ENCODE assay signal across 25 cellular contexts in the genomic region with DNA sequence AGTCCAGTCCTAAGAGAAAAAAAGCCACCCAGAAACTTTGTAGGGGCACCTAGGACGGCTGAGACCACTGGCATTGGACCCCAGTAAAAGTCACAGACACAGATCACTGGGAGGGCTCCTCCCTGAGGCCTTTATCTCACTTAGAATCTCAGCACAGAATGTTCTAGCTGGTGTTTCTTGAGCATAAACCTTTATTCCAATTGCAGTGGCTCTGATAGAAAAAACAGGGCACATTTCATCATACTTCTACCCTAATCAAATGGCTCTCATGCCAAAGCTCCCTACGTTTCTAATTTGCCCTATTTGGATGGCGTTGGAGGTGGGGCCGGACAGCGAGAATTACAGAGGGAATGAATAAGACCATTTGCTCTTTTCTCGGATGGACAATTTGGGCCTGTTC. TPM values are rescaled to one million over a fixed set of nuclear protein-coding genes. Genes with fewer than 3 reads are reported as not detected.
A peak's percentile ranks its signal among the peaks of the same experiment; 100 is the strongest.
DNase-seq lines count a peak whose midpoint lies in the region; ATAC-seq and TF ChIP-seq lines count a peak whose summit lies in the region.
"Had no signal": no experiment of that assay in that cellular context is flagged by ENCODE, and none has a peak within 500 bp of the region (broad histone marks: within the 10 kb centered on the region; RNA-seq: fewer than 3 reads in every experiment).

No MANE protein-coding gene starts in this region.

- intact Hi-C loops in gastrocnemius medialis (cut with DNase I; ENCODE audit: low total_unique reads): no loop called here

- H3K4me1 ChIP-seq in gastrocnemius medialis: peaks cover 0 to 5% of the 10 kb centered on the region in 2 donors
- no peaks in the 10 kb centered on the region for H3K4me1 ChIP-seq in urinary bladder (ENCODE audit: insufficient read depth)
- H3K4me1 ChIP-seq: foreskin keratinocyte had no signal

- no peak for TF ChIP-seq POLR2A in gastrocnemius medialis (IDR thresholded peaks at IDR 0.05)

- peak; percentile 35 for DNase-seq in fibroblast of villous mesenchyme (ENCODE audit: low read depth)
- no peak for DNase-seq in gastrocnemius medialis
- DNase-seq in medulla oblongata (ENCODE audit: extremely low spot score): no peak
- DNase-seq: activated CD4-positive, alpha-beta T cell treated with anti-CD3 and anti-CD28 coated beads, Interleukin-2, amount 10 ng/mL, durations not matched to agents 24 days and 14 days; activated naive CD8-positive, alpha-beta T cell treated with anti-CD3 and anti-CD28 coated beads, Interleukin-2, amount 10 ng/mL, durations not matched to agents 7 days and 5 days; CD4-positive, alpha-beta memory T cell; DMS153; foreskin keratinocyte; GDM1; KG1; midbrain; MV-4-11; NCI-H1694; NCI-H774; nephron progenitor cell; PC-3; stimulated activated CD4-positive, alpha-beta T cell treated with anti-CD3 and anti-CD28 coated beads, Interleukin-2, amount 100 ng/mL, for 48 hours; stimulated activated naive CD8-positive, alpha-beta T cell treated with anti-CD3 and anti-CD28 coated beads, Interleukin-15, amount 100 ng/mL, for 72 hours; T-helper 1 cell had no signal

- H3K36me3 ChIP-seq in gastrocnemius medialis (no peaks in the 10 kb centered on the region), urinary bladder (ENCODE audit: insufficient read depth) (no peaks in the 10 kb centered on the region)

- no peak for TF ChIP-seq CTCF in fibroblast of villous mesenchyme (IDR thresholded peaks at IDR 0.05; ENCODE audit: insufficient read depth, low read depth, low read length)
- no peak for TF ChIP-seq CTCF in gastrocnemius medialis (IDR thresholded peaks at IDR 0.05 in 4 of 5, conservative IDR thresholded peaks at IDR 0.05 in 1 of 5)

- no peaks in the 10 kb centered on the region for H3K9me3 ChIP-seq in gastrocnemius medialis

- in situ Hi-C loops in gastrocnemius medialis (cut with MboI; ENCODE audit: low sequenced_read_pairs in 4 of 4): loop anchor here in 1 of 4 donors (10.0 kb wide), 1 partner anchor 51 kb away; a partner anchor contains a TSS

- H3K27ac ChIP-seq in adipose tissue (ENCODE audit: low read depth, low read length): peak overlapping the region; percentile 66
- H3K27ac ChIP-seq in gastrocnemius medialis: peak overlapping the region; percentile 65 to 74 (median 70)
- H3K27ac ChIP-seq in urinary bladder (ENCODE audit: low read depth): peak overlapping the region; percentile 46
- H3K27ac ChIP-seq: foreskin keratinocyte had no signal

- peak; percentile 48 to 49 for ATAC-seq in gastrocnemius medialis
- ATAC-seq in GM18873 (IDR thresholded peaks at IDR 0.05; ENCODE audit: low FRiP score, unreplicated experiment): no peak
- no peak for ATAC-seq in GM19467 (IDR thresholded peaks at IDR 0.05; ENCODE audit: unreplicated experiment)
- ATAC-seq: foreskin keratinocyte; PC-3; stimulated activated naive CD8-positive, alpha-beta T cell treated with anti-CD3 and anti-CD28 coated beads, Interleukin-15, amount 100 ng/mL, for 72 hours had no signal

- H3K4me3 ChIP-seq in fibroblast of villous mesenchyme (ENCODE audit: low read depth, low read length) (no peak overlapping the region), gastrocnemius medialis (no peak overlapping the region), urinary bladder (ENCODE audit: low read depth, low read length) (no peak overlapping the region)
- H3K4me3 ChIP-seq: skin epidermis had no signal

- H3K27me3 ChIP-seq in gastrocnemius medialis: no peaks in the 10 kb centered on the region

- 71 to 79% (median 78%) methylated on average over 6 of the region's 6 CpGs for WGBS in adipose tissue, 3 donors
- 83% methylated on average over 6 of the region's 6 CpGs for WGBS in urinary bladder

RNA-seq across cellular contexts. Expression of a gene that starts 53.8 kb away (rescaled TPM):
- polyA plus RNA-seq in adipose tissue (10 to 100 TPM in 2 of 3 donors, under 1 TPM in 1; 0.66 to 14.7 (median 13.3) TPM), urinary bladder (8.0 TPM)
- total RNA-seq in fibroblast of villous mesenchyme (0.86 and 1.6 TPM in 2 replicates), gastrocnemius medialis (under 1 TPM in 1 of 4 donors, not detected in 3; 0.78 TPM), urinary bladder (5.8 TPM)
- total RNA-seq: activated CD4-positive, alpha-beta T cell treated with anti-CD3 and anti-CD28 coated beads, Interleukin-2, amount 10 ng/mL, durations not matched to agents 24 days and 14 days; activated naive CD8-positive, alpha-beta T cell treated with anti-CD3 and anti-CD28 coated beads, Interleukin-2, amount 10 ng/mL, durations not matched to agents 7 days and 5 days; CD4-positive, alpha-beta memory T cell; H1 had no signal
- polyA plus RNA-seq: CD4-positive, alpha-beta memory T cell had no signal

Comparison
In these comparisons a context has a peak if more than half of its experiments do, and no peak if none do; other contexts are left out.
1. ATAC-seq: peak in gastrocnemius medialis (2 of 2); none in GM18873 (single experiment) and GM19467 (single experiment).
2. Peak in every context shown above with its lines, with median percentiles within 50 percentile points of each other: H3K27ac ChIP-seq.